ENCODE assay signal across 8 cellular contexts in the genomic region with DNA sequence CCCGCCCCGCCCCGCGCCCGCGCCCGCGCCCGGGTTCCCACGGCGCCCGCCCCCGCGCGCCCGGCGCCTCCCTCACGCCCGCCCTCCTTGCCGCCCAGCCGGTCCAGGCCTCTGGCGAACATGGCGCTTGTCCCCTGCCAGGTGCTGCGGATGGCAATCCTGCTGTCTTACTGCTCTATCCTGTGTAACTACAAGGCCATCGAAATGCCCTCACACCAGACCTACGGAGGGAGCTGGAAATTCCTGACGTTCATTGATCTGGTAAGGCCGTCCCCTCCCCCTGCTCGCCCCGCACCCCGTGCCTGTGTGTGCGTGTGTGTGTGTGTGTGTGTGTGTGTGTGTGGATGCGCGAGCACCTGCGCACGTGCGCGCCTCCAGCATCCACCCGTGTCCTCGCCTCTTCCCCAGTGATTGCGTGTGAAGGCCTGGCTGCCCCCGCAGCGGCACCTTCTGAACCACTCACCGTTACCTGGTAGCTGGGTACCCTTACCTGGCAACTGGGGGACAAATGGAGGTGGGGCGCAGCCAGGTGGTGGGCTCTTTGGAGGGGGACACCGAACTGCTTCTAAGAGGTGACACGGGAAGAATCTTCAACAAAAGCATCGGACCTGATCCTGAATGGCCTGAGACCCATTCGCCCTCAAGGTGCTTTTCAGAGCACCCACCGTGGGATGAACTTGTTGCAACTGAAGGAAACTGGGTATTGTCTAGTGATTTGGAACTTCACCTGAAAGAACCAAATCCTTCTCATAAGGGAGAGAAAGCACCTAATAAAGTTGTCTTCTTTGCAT. TPM values are rescaled to one million over a fixed set of nuclear protein-coding genes. Genes with fewer than 3 reads are reported as not detected.
DNase-seq lines count a peak whose midpoint lies in the region; ATAC-seq and TF ChIP-seq lines count a peak whose summit lies in the region.

Gene AIG1 (plus strand): TSS at position 84 of the 791 bp plus-strand sequence. CDS start 37 bp downstream, at position 121.

- peak within 1 kb of the TSS; percentile 89 for H3K27ac Mint-ChIP-seq in WTC11

- peak; percentile 44 for DNase-seq in DMS79 (lab: John Stamatoyannopoulos, UW)
- DNase-seq in HuH-7 (ENCODE audit: low spot score), result peak; percentile 32
- DNase-seq in WTC11 (ENCODE audit: low spot score), result peak; percentile 64
- DNase-seq in cardiac fibroblast (ENCODE audit: low read depth in 2 of 2), result no peak
- DNase-seq in left lobe of liver (ENCODE audit: low spot score), result peak; percentile 87
- DNase-seq in stimulated activated CD4-positive, alpha-beta T cell treated with anti-CD3 and anti-CD28 coated beads, Interleukin-1b, Interleukin-23, amount 100 ng/mL, for 48 hours, result peak; percentile 59
- no peak for DNase-seq in AG08395 (ENCODE audit: low spot score)

- CTCF ChIA-PET in WTC11 (lab: Charles Lee), result interaction anchor here (1.0 kb wide), 1 partner anchor 587 kb away, joined by 3 read pairs; no protein-coding TSS in a partner anchor

- ATAC-seq in GM21528 (IDR thresholded peaks at IDR 0.05; ENCODE audit: low FRiP score, unreplicated experiment) (peak; percentile 79), WTC11 (peak; percentile 62), left lobe of liver (peak; percentile 81)

- POLR2A ChIA-PET in WTC11 (lab: Charles Lee), result no interaction called here

- peaks cover 71% of the 10 kb centered on the region for H3K4me1 Mint-ChIP-seq in WTC11

- H3K4me3 Mint-ChIP-seq in WTC11, result peak within 1 kb of the TSS; percentile 90

- peaks cover 12% of the 10 kb centered on the region for H3K9me3 Mint-ChIP-seq in WTC11

- H3K36me3 Mint-ChIP-seq in WTC11, result peaks cover 14% of the 10 kb centered on the region

- no peaks in the 10 kb centered on the region for H3K27me3 Mint-ChIP-seq in WTC11 (ENCODE audit: low read depth)

- peak within 1 kb of the TSS; percentile 70 to 80 for H3K4me3 ChIP-seq in cardiac fibroblast (replicated peaks in 1 of 2; ENCODE audit: low read depth in 2 of 2, low read length in 2 of 2)

- TF ChIP-seq CTCF in WTC11 (IDR thresholded peaks at IDR 0.05) (no peak), cardiac fibroblast (IDR thresholded peaks at IDR 0.05; ENCODE audit: low read depth, low read length) (no peak)

TF ChIP-seq in WTC11, 78 proteins besides CTCF, POLR2A, EP300 and RAD21:
- no peak for TF ChIP-seq JAZF1 (CRISPR knock-in tag; IDR thresholded peaks at IDR 0.05)
- TF ChIP-seq, protein P1, sequence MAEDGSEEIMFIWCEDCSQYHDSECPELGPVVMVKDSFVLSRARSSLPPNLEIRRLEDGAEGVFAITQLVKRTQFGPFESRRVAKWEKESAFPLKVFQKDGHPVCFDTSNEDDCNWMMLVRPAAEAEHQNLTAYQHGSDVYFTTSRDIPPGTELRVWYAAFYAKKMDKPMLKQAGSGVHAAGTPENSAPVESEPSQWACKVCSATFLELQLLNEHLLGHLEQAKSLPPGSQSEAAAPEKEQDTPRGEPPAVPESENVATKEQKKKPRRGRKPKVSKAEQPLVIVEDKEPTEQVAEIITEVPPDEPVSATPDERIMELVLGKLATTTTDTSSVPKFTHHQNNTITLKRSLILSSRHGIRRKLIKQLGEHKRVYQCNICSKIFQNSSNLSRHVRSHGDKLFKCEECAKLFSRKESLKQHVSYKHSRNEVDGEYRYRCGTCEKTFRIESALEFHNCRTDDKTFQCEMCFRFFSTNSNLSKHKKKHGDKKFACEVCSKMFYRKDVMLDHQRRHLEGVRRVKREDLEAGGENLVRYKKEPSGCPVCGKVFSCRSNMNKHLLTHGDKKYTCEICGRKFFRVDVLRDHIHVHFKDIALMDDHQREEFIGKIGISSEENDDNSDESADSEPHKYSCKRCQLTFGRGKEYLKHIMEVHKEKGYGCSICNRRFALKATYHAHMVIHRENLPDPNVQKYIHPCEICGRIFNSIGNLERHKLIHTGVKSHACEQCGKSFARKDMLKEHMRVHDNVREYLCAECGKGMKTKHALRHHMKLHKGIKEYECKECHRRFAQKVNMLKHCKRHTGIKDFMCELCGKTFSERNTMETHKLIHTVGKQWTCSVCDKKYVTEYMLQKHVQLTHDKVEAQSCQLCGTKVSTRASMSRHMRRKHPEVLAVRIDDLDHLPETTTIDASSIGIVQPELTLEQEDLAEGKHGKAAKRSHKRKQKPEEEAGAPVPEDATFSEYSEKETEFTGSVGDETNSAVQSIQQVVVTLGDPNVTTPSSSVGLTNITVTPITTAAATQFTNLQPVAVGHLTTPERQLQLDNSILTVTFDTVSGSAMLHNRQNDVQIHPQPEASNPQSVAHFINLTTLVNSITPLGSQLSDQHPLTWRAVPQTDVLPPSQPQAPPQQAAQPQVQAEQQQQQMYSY (CRISPR knock-in tag; IDR thresholded peaks at IDR 0.05), result no peak
- 0 out of 2 replicates have a peak, but pooled peaks have one; percentile 23 for TF ChIP-seq TEAD1 (CRISPR knock-in tag; IDR thresholded peaks at IDR 0.05)
- 0 out of 2 replicates have a peak, but pooled peaks have one; percentile 34 for TF ChIP-seq MYBL2 (CRISPR knock-in tag; IDR thresholded peaks at IDR 0.05)
- no peak for TF ChIP-seq ZNF317 (CRISPR knock-in tag; IDR thresholded peaks at IDR 0.05; ENCODE audit: borderline replicate concordance, low read depth)
- no peak for TF ChIP-seq GRHL2 (CRISPR knock-in tag; IDR thresholded peaks at IDR 0.05; ENCODE audit: insufficient replicate concordance, severe bottlenecking)
- TF ChIP-seq, protein P2, sequence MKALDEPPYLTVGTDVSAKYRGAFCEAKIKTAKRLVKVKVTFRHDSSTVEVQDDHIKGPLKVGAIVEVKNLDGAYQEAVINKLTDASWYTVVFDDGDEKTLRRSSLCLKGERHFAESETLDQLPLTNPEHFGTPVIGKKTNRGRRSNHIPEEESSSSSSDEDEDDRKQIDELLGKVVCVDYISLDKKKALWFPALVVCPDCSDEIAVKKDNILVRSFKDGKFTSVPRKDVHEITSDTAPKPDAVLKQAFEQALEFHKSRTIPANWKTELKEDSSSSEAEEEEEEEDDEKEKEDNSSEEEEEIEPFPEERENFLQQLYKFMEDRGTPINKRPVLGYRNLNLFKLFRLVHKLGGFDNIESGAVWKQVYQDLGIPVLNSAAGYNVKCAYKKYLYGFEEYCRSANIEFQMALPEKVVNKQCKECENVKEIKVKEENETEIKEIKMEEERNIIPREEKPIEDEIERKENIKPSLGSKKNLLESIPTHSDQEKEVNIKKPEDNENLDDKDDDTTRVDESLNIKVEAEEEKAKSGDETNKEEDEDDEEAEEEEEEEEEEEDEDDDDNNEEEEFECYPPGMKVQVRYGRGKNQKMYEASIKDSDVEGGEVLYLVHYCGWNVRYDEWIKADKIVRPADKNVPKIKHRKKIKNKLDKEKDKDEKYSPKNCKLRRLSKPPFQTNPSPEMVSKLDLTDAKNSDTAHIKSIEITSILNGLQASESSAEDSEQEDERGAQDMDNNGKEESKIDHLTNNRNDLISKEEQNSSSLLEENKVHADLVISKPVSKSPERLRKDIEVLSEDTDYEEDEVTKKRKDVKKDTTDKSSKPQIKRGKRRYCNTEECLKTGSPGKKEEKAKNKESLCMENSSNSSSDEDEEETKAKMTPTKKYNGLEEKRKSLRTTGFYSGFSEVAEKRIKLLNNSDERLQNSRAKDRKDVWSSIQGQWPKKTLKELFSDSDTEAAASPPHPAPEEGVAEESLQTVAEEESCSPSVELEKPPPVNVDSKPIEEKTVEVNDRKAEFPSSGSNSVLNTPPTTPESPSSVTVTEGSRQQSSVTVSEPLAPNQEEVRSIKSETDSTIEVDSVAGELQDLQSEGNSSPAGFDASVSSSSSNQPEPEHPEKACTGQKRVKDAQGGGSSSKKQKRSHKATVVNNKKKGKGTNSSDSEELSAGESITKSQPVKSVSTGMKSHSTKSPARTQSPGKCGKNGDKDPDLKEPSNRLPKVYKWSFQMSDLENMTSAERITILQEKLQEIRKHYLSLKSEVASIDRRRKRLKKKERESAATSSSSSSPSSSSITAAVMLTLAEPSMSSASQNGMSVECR (CRISPR knock-in tag; IDR thresholded peaks at IDR 0.05; ENCODE audit: borderline replicate concordance), result 0 out of 2 replicates have a peak, but pooled peaks have one; percentile 43
- TF ChIP-seq GABPB1 (CRISPR knock-in tag; IDR thresholded peaks at IDR 0.05), result peak; percentile 46; the same call in 1 of the 2 replicates
- TF ChIP-seq HMGA2 (CRISPR knock-in tag; IDR thresholded peaks at IDR 0.05), result no peak
- TF ChIP-seq, protein P3, sequence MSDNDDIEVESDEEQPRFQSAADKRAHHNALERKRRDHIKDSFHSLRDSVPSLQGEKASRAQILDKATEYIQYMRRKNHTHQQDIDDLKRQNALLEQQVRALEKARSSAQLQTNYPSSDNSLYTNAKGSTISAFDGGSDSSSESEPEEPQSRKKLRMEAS (CRISPR knock-in tag; IDR thresholded peaks at IDR 0.05), result peak; percentile 78
- no peak for TF ChIP-seq ERG (CRISPR knock-in tag; IDR thresholded peaks at IDR 0.05)

RNA-seq across cellular contexts. Expression of gene AIG1, which starts in this region (rescaled TPM):
- 38.8 to 44.0 TPM (median 39.3 TPM) in 3 replicates for total RNA-seq in WTC11 (2021)
- 96.8 TPM for total RNA-seq in left lobe of liver

Comparison
In these comparisons a context has a peak if more than half of its experiments do, and no peak if none do; other contexts are left out.
1. DNase-seq: peak in DMS79 (single experiment), HuH-7 (single experiment), WTC11 (single experiment), left lobe of liver (single experiment) and stimulated activated CD4-positive, alpha-beta T cell treated with anti-CD3 and anti-CD28 coated beads, Interleukin-1b, Interleukin-23, amount 100 ng/mL, for 48 hours (single experiment); none in cardiac fibroblast (0 of 2) and AG08395 (single experiment).
2. Peak in every context shown above with its lines, with median percentiles within 50 percentile points of each other: ATAC-seq.